ENCODE assay signal across 1 cellular context in genomic region chr1:8026976-8027747, GRCh38.
TF ChIP-seq lines count a peak whose summit lies in the region.

No MANE protein-coding gene starts in this region.

TF ChIP-seq in HepG2, 621 proteins besides CTCF, POLR2A, EP300 and RAD21 (continued from another document and continues in another):
- no peak; the same call in 1 of the 2 replicates for TF ChIP-seq ZNF674 (CRISPR knock-in tag; IDR thresholded peaks at IDR 0.05; ENCODE audit: low read depth)
- TF ChIP-seq PBX2 (CRISPR knock-in tag; IDR thresholded peaks at IDR 0.05) = no peak
- TF ChIP-seq ZFP36 (IDR thresholded peaks at IDR 0.05; ENCODE audit: borderline replicate concordance, low read depth, low read length, partially characterized antibody) = no peak
- no peak for TF ChIP-seq RFX3 (CRISPR knock-in tag; IDR thresholded peaks at IDR 0.05)
- TF ChIP-seq NR2F2 (IDR thresholded peaks at IDR 0.05; ENCODE audit: borderline replicate concordance, low read depth) = no peak; the same call in 1 of the 2 replicates
- 0 out of 2 replicates have a peak, but pooled peaks have one; percentile 24 for TF ChIP-seq BRF2 (CRISPR knock-in tag; IDR thresholded peaks at IDR 0.05)
- TF ChIP-seq ZNF180 (CRISPR knock-in tag; IDR thresholded peaks at IDR 0.05; ENCODE audit: borderline replicate concordance, low read depth) = no peak
- TF ChIP-seq ZNF501 (CRISPR knock-in tag; IDR thresholded peaks at IDR 0.05) = peak; percentile 79
- TF ChIP-seq MXD3 (CRISPR knock-in tag; IDR thresholded peaks at IDR 0.05) = no peak
- TF ChIP-seq AKNA (CRISPR knock-in tag; IDR thresholded peaks at IDR 0.05; ENCODE audit: borderline replicate concordance) = no peak
- no peak for TF ChIP-seq SMARCC2 (IDR thresholded peaks at IDR 0.05)
- no peak for TF ChIP-seq ZKSCAN5 (CRISPR knock-in tag; IDR thresholded peaks at IDR 0.05)
- no peak for TF ChIP-seq ZNF740 (CRISPR knock-in tag; IDR thresholded peaks at IDR 0.05)
- peak; percentile 91 for TF ChIP-seq IKZF5 (CRISPR knock-in tag; IDR thresholded peaks at IDR 0.05)
- no peak for TF ChIP-seq ZIK1 (CRISPR knock-in tag; IDR thresholded peaks at IDR 0.05; ENCODE audit: borderline replicate concordance, low read depth)
- TF ChIP-seq GABPB1 (CRISPR knock-in tag; IDR thresholded peaks at IDR 0.05) = 0 out of 2 replicates have a peak, but pooled peaks have one; percentile 43
- peak; percentile 83 for TF ChIP-seq FOXK1 (CRISPR knock-in tag; IDR thresholded peaks at IDR 0.05; ENCODE audit: borderline replicate concordance, low read depth)
- no peak; the same call in 1 of the 2 replicates for TF ChIP-seq ZBTB33 (CRISPR knock-in tag; IDR thresholded peaks at IDR 0.05)
- TF ChIP-seq ARID4A (CRISPR knock-in tag; IDR thresholded peaks at IDR 0.05; ENCODE audit: borderline replicate concordance) = no peak; the same call in none of the 2 replicates
- peak; percentile 96 for TF ChIP-seq THRA (CRISPR knock-in tag; IDR thresholded peaks at IDR 0.05; ENCODE audit: borderline replicate concordance)
- peak; percentile 38 for TF ChIP-seq ZNF232 (CRISPR knock-in tag; IDR thresholded peaks at IDR 0.05; ENCODE audit: borderline replicate concordance)
- TF ChIP-seq CREB1 (IDR thresholded peaks at IDR 0.05) = no peak
- no peak; the same call in 1 of the 2 replicates for TF ChIP-seq CREB1 (CRISPR knock-in tag; IDR thresholded peaks at IDR 0.05)
- peak; percentile 96 for TF ChIP-seq ARID5B (CRISPR knock-in tag; IDR thresholded peaks at IDR 0.05)
- no peak for TF ChIP-seq SIN3A (IDR thresholded peaks at IDR 0.05; ENCODE audit: borderline replicate concordance, low read depth, low read length)
- no peak for TF ChIP-seq ZNF75D (CRISPR knock-in tag; IDR thresholded peaks at IDR 0.05; ENCODE audit: borderline replicate concordance)
- TF ChIP-seq EZH2 (conservative IDR thresholded peaks at IDR 0.05; ENCODE audit: low read depth, low read length) = no peak
- TF ChIP-seq ZNF333 (CRISPR knock-in tag; IDR thresholded peaks at IDR 0.05; ENCODE audit: borderline replicate concordance) = peak; percentile 72; the same call in 1 of the 2 replicates
- peak; percentile 58; the same call in 1 of the 2 replicates for TF ChIP-seq ZNF639 (CRISPR knock-in tag; conservative IDR thresholded peaks at IDR 0.05)
- no peak; the same call in 1 of the 2 replicates for TF ChIP-seq EED (CRISPR knock-in tag; IDR thresholded peaks at IDR 0.05)
- no peak for TF ChIP-seq KLF12 (CRISPR knock-in tag; IDR thresholded peaks at IDR 0.05; ENCODE audit: borderline replicate concordance)
